8 cellular contexts compared by ENCODE assay signal in genomic region chr15:90871097-90871715, GRCh38. TPM values are rescaled to one million over a fixed set of nuclear protein-coding genes. Genes with fewer than 3 reads are reported as not detected.
A peak's percentile ranks its signal among the peaks of the same experiment; 100 is the strongest.
DNase-seq lines count a peak whose midpoint lies in the region; ATAC-seq and TF ChIP-seq lines count a peak whose summit lies in the region.

No MANE protein-coding gene starts in this region.

- peak overlapping the region; percentile 95 for H3K4me3 Mint-ChIP-seq in T-helper 1 cell treated with Interleukin-12 subunit alpha and Interleukin-12 subunit beta and Interleukin-4 antibody, amounts not matched to agents 30 μg/mL and 1 μg/mL, for 36 hours

- TF ChIP-seq CTCF in C4-2B (conservative IDR thresholded peaks at IDR 0.05), result no peak
- TF ChIP-seq CTCF in dorsolateral prefrontal cortex (IDR thresholded peaks at IDR 0.05 in 54 of 56, conservative IDR thresholded peaks at IDR 0.05 in 2 of 56; ENCODE audit: low read depth in 1 of 56, partially characterized antibody in 56 of 56), result no peak
- TF ChIP-seq CTCF in upper lobe of left lung (IDR thresholded peaks at IDR 0.05), result no peak

- intact Hi-C loops in dorsolateral prefrontal cortex (cut with DNase I), result loop anchor here (5.0 kb wide), 2 partner anchors 49 to 154 kb away; partner anchors contain the start of gene BLM (in 1 of the 2)

- DNase-seq in dorsolateral prefrontal cortex, result peak in 1 of 10 donors; percentile 61
- DNase-seq in upper lobe of left lung, result peak in 1 of 2 donors; percentile 91
- DNase-seq in H4 (ENCODE audit: low spot score), result no peak
- no peak for DNase-seq in NCI-H446 treated with DMSO at 0.1 percent for 48 hours (lab: John Stamatoyannopoulos, UW)

- peak in 1 of 4 donors; percentile 16 for TF ChIP-seq POLR2A in upper lobe of left lung (IDR thresholded peaks at IDR 0.05)

- peak; percentile 25 for ATAC-seq in GM21737 (IDR thresholded peaks at IDR 0.05; ENCODE audit: unreplicated experiment)
- peak in 1 of 2 donors; percentile 41 for ATAC-seq in upper lobe of left lung (ENCODE audit: low FRiP score in 2 of 2)

- no peaks in the 10 kb centered on the region for H3K9me3 Mint-ChIP-seq in T-helper 1 cell treated with Interleukin-12 subunit alpha and Interleukin-12 subunit beta and Interleukin-4 antibody, amounts not matched to agents 30 μg/mL and 1 μg/mL, for 36 hours

- H3K27ac ChIP-seq in C4-2B, result peak overlapping the region; percentile 28; the same call in 1 of the 2 replicates
- H3K27ac ChIP-seq in dorsolateral prefrontal cortex, result peak overlapping the region; percentile 59 to 99 (median 94)
- peak overlapping the region; percentile 94 for H3K27ac ChIP-seq in mesodermal cell (ENCODE audit: low read depth, low read length, severe bottlenecking)
- H3K27ac ChIP-seq in upper lobe of left lung, result peak overlapping the region; percentile 97 to 99 (median 98)

- H3K4me1 Mint-ChIP-seq in T-helper 1 cell treated with Interleukin-12 subunit alpha and Interleukin-12 subunit beta and Interleukin-4 antibody, amounts not matched to agents 30 μg/mL and 1 μg/mL, for 36 hours (ENCODE audit: low read depth), result peaks cover 57% of the 10 kb centered on the region

- peaks cover 64% of the 10 kb centered on the region for H3K36me3 Mint-ChIP-seq in T-helper 1 cell treated with Interleukin-12 subunit alpha and Interleukin-12 subunit beta and Interleukin-4 antibody, amounts not matched to agents 30 μg/mL and 1 μg/mL, for 36 hours (ENCODE audit: low read depth)

- H3K36me3 ChIP-seq in mesodermal cell (ENCODE audit: control insufficient read depth, insufficient read depth, low read length) (peaks cover 14% of the 10 kb centered on the region), upper lobe of left lung (peaks cover 1 to 9% (median 7%) of the 10 kb centered on the region in 4 donors)

- H3K27me3 Mint-ChIP-seq in T-helper 1 cell treated with Interleukin-12 subunit alpha and Interleukin-12 subunit beta and Interleukin-4 antibody, amounts not matched to agents 30 μg/mL and 1 μg/mL, for 36 hours (ENCODE audit: low read depth), result no peaks in the 10 kb centered on the region

- H3K9me3 ChIP-seq in mesodermal cell (ENCODE audit: control insufficient read depth, low read length), result no peaks in the 10 kb centered on the region
- H3K9me3 ChIP-seq in upper lobe of left lung, result no peaks in the 10 kb centered on the region

- 1 to 2% methylated on average over 12 to 62 of the region's 74 CpGs for WGBS in mesodermal cell (ENCODE audit: insufficient coverage in 2 of 2), 2 experiments
- 1 to 2% methylated on average over 10 to 25 of the region's 74 CpGs for WGBS in upper lobe of left lung, 2 donors

- H3K4me3 ChIP-seq in dorsolateral prefrontal cortex, result peak overlapping the region; percentile 50 to 94 (median 81)
- peak overlapping the region; percentile 68 for H3K4me3 ChIP-seq in mesodermal cell (ENCODE audit: extremely low read depth, insufficient read depth, low read length, poor library complexity, severe bottlenecking)
- H3K4me3 ChIP-seq in upper lobe of left lung, result peak overlapping the region; percentile 65 to 94 (median 87)

- H3K4me1 ChIP-seq in mesodermal cell (ENCODE audit: control insufficient read depth, insufficient read depth, low read length, poor library complexity, severe bottlenecking), result peaks cover 47% of the 10 kb centered on the region
- peaks cover 47 to 69% (median 61%) of the 10 kb centered on the region in 4 donors for H3K4me1 ChIP-seq in upper lobe of left lung

- H3K27ac Mint-ChIP-seq in T-helper 1 cell treated with Interleukin-12 subunit alpha and Interleukin-12 subunit beta and Interleukin-4 antibody, amounts not matched to agents 30 μg/mL and 1 μg/mL, for 36 hours, result peak overlapping the region; percentile 93

- no peak for TF ChIP-seq EP300 in upper lobe of left lung (IDR thresholded peaks at IDR 0.05)

- H3K27me3 ChIP-seq in dorsolateral prefrontal cortex, result no peaks in the 10 kb centered on the region
- no peaks in the 10 kb centered on the region for H3K27me3 ChIP-seq in upper lobe of left lung

RNA-seq across cellular contexts. Expression of gene FURIN, which starts 2.8 kb away (rescaled TPM):
- total RNA-seq in dorsolateral prefrontal cortex, result 10 to 100 TPM; 28.0 to 73.1 (median 40.8) TPM
- polyA plus RNA-seq in mesodermal cell (2013, experiment 1 of 2), result 200 TPM
- polyA plus RNA-seq in mesodermal cell (2013, experiment 2 of 2), result 168 TPM
- 100 to 1,000 TPM in 4 of 6 donors, 10 to 100 TPM in 2; 59.0 to 150 (median 108) TPM for total RNA-seq in upper lobe of left lung
- total RNA-seq in H4 (2014; rRNA removed; shearing (Covaris generic)), result 8.1 and 16.9 TPM in 2 replicates

RNA-seq across cellular contexts. Expression of gene FES, which starts 13.1 kb away (rescaled TPM):
- total RNA-seq in dorsolateral prefrontal cortex (10 to 100 TPM in 95 of 120 experiments, 1 to 10 TPM in 25; 5.3 to 39.5 (median 13.8) TPM), upper lobe of left lung (100 to 1,000 TPM in 2 of 6 donors, 10 to 100 TPM in 4; 33.4 to 144 (median 68.3) TPM)
- 30.9 TPM for polyA plus RNA-seq in mesodermal cell (2013, experiment 1 of 2)
- 24.3 TPM for polyA plus RNA-seq in mesodermal cell (2013, experiment 2 of 2)
- 0.43 and 0.88 TPM in 2 replicates for total RNA-seq in H4 (2014; rRNA removed; shearing (Covaris generic))

RNA-seq across cellular contexts. Expression of gene MAN2A2, which starts 31.9 kb away (rescaled TPM):
- total RNA-seq in dorsolateral prefrontal cortex (100 to 1,000 TPM; 152 to 468 (median 226) TPM), upper lobe of left lung (100 to 1,000 TPM in 2 of 6 donors, 10 to 100 TPM in 4; 36.8 to 219 (median 90.1) TPM)
- 18.8 TPM for polyA plus RNA-seq in mesodermal cell (2013, experiment 1 of 2)
- polyA plus RNA-seq in mesodermal cell (2013, experiment 2 of 2), result 27.2 TPM
- 3.9 and 10.0 TPM in 2 replicates for total RNA-seq in H4 (2014; rRNA removed; shearing (Covaris generic))

Comparison
In these comparisons a context has a peak if more than half of its experiments do, and no peak if none do; other contexts are left out.
1. H3K27ac ChIP-seq: peak in every context shown above with its lines; median percentile 98 in upper lobe of left lung; 94 in dorsolateral prefrontal cortex; 94 in mesodermal cell; 28 in C4-2B.